Comparison of ENCODE assay signal across 7 cellular contexts in genomic region chr4:134122903-134123302, GRCh38.
"Had no signal": no experiment of that assay in that cellular context is flagged by ENCODE, and none has a peak within 500 bp of the region (broad histone marks: within the 10 kb centered on the region; RNA-seq: fewer than 3 reads in every experiment).

No MANE protein-coding gene starts in this region.

- H3K4me3 ChIP-seq: GM12878 had no signal

- DNase-seq: GDM1, GF-D8 had no signal

- FAIRE-seq: GM12878, GM12891, GM12892, GM18507, GM19239 had no signal

- ATAC-seq: GM12878 had no signal
